28 cellular contexts compared by ENCODE assay signal in genomic region chr11:10329356-10329755, GRCh38. TPM values are rescaled to one million over a fixed set of nuclear protein-coding genes. Genes with fewer than 3 reads are reported as not detected.
DNase-seq lines count a peak whose midpoint lies in the region; ATAC-seq and TF ChIP-seq lines count a peak whose summit lies in the region.
"Had no signal": no experiment of that assay in that cellular context is flagged by ENCODE, and none has a peak within 500 bp of the region (broad histone marks: within the 10 kb centered on the region; RNA-seq: fewer than 3 reads in every experiment).

No MANE protein-coding gene starts in this region.

- H3K27ac Mint-ChIP-seq in CD8-positive, alpha-beta T cell, result no peak overlapping the region
- H3K27ac Mint-ChIP-seq: activated CD4-positive, alpha-beta memory T cell treated with anti-CD3 and anti-CD28 coated beads for 36 hours; activated naive CD8-positive, alpha-beta T cell treated with anti-CD3 and anti-CD28 coated beads, Interleukin-2, amount 10 ng/mL, durations not matched to agents 7 days and 5 days; activated T-helper 2 cell treated with anti-CD3 and anti-CD28 coated beads, Interferon-gamma antibody, Interleukin-2, Interleukin-4, amounts not matched to agents 10 μg/mL and 5 μg/mL and 100 μg/mL, durations not matched to agents 14 hours and 24 hours and 36 hours; stimulated activated effector memory CD8-positive, alpha-beta T cell treated with anti-CD3 and anti-CD28 coated beads, Interleukin-12 subunit alpha, Interleukin-12 subunit beta, amount 100 ng/mL, for 72 hours had no signal

- H3K27ac ChIP-seq in adrenal gland, result peak overlapping the region in 3 of 5 donors; percentile 58 to 87 (median 76)
- H3K27ac ChIP-seq in hepatocyte, result peak overlapping the region; percentile 81
- no peak overlapping the region for H3K27ac ChIP-seq in CD8-positive, alpha-beta T cell (ENCODE audit: low read depth, low read length)
- H3K27ac ChIP-seq: C4-2B, neutrophil had no signal

- H3K9me3 Mint-ChIP-seq in CD8-positive, alpha-beta T cell, result no peaks in the 10 kb centered on the region
- H3K9me3 Mint-ChIP-seq: activated CD4-positive, alpha-beta memory T cell treated with anti-CD3 and anti-CD28 coated beads for 36 hours; activated naive CD8-positive, alpha-beta T cell treated with anti-CD3 and anti-CD28 coated beads, Interleukin-2, amount 10 ng/mL, durations not matched to agents 7 days and 5 days; activated T-helper 2 cell treated with anti-CD3 and anti-CD28 coated beads, Interferon-gamma antibody, Interleukin-2, Interleukin-4, amounts not matched to agents 10 μg/mL and 5 μg/mL and 100 μg/mL, durations not matched to agents 14 hours and 24 hours and 36 hours; stimulated activated effector memory CD8-positive, alpha-beta T cell treated with anti-CD3 and anti-CD28 coated beads, Interleukin-12 subunit alpha, Interleukin-12 subunit beta, amount 100 ng/mL, for 72 hours had no signal

- CTCF ChIA-PET in CD8-positive, alpha-beta T cell (lab: Charles Lee), result interaction anchor here (0.8 kb wide), 1 partner anchor 21 kb away, joined by 3 read pairs; no protein-coding TSS in a partner anchor

- H3K36me3 Mint-ChIP-seq in CD8-positive, alpha-beta T cell, result no peaks in the 10 kb centered on the region
- H3K36me3 Mint-ChIP-seq: activated CD4-positive, alpha-beta memory T cell treated with anti-CD3 and anti-CD28 coated beads for 36 hours; activated naive CD8-positive, alpha-beta T cell treated with anti-CD3 and anti-CD28 coated beads, Interleukin-2, amount 10 ng/mL, durations not matched to agents 7 days and 5 days; brain; stimulated activated effector memory CD8-positive, alpha-beta T cell treated with anti-CD3 and anti-CD28 coated beads, Interleukin-12 subunit alpha, Interleukin-12 subunit beta, amount 100 ng/mL, for 72 hours had no signal

- no peaks in the 10 kb centered on the region for H3K27me3 ChIP-seq in adrenal gland
- no peaks in the 10 kb centered on the region for H3K27me3 ChIP-seq in hepatocyte
- H3K27me3 ChIP-seq in skeletal muscle satellite cell (ENCODE audit: control insufficient read depth, insufficient read depth, low read length), result no peaks in the 10 kb centered on the region
- no peaks in the 10 kb centered on the region for H3K27me3 ChIP-seq in CD8-positive, alpha-beta T cell (ENCODE audit: insufficient read depth, low read length)
- H3K27me3 ChIP-seq: neutrophil, spleen, testis had no signal

- intact Hi-C loops in adrenal gland (cut with DNase I), result no loop called here
- intact Hi-C loops in CD8-positive, alpha-beta T cell (cut with DNase I, micrococcal nuclease), result no loop called here

- DNase-seq in EH (ENCODE audit: low read depth) (peak; percentile 59), adrenal gland (no peak), hepatocyte (ENCODE audit: low spot score) (no peak), NCI-H2107 (lab: John Stamatoyannopoulos, UW) (no peak), SIG-M5 (lab: John Stamatoyannopoulos, UW) (no peak)
- DNase-seq in CD8-positive, alpha-beta T cell, result no peak
- DNase-seq: activated CD4-positive, alpha-beta memory T cell treated with anti-CD3 and anti-CD28 coated beads for 36 hours; activated CD4-positive, CD25-positive, alpha-beta regulatory T cell; activated CD8-positive, alpha-beta memory T cell treated with anti-CD3 and anti-CD28 coated beads, Interleukin-2, amount 50 U/mL, for 48 hours; activated naive CD8-positive, alpha-beta T cell treated with anti-CD3 and anti-CD28 coated beads, Interleukin-2, amount 10 ng/mL, durations not matched to agents 7 days and 5 days; effector memory CD4-positive, alpha-beta T cell; islet precursor cell; NCI-H1048; NCI-H187 treated with DMSO at 0.1 percent for 48 hours; NCI-H774; spleen; stimulated activated CD4-positive, alpha-beta T cell treated with anti-CD3 and anti-CD28 coated beads, Interleukin-2, amount 100 ng/mL, for 48 hours; testis had no signal

- WGBS in adrenal gland, 4 donors, result 80 to 100% methylated on average over 2 of the region's 2 CpGs; no CpG with 5 or more reads in 2 of the 4 donors
- WGBS in hepatocyte (ENCODE audit: low lambda C conversion rate, missing lambda C conversion rate), result 89% methylated on average over 2 of the region's 2 CpGs

- POLR2A ChIA-PET in CD8-positive, alpha-beta T cell (lab: Charles Lee), result no interaction called here

- no peak overlapping the region for H2AFZ ChIP-seq in hepatocyte

- H3K27me3 Mint-ChIP-seq in CD8-positive, alpha-beta T cell (ENCODE audit: low read depth), result peaks cover 13% of the 10 kb centered on the region

- H3K4me2 ChIP-seq in hepatocyte (peak overlapping the region; percentile 51), skeletal muscle satellite cell (ENCODE audit: low read length) (peak overlapping the region; percentile 48)

- H3K36me3 ChIP-seq in adrenal gland (replicated peaks in 1 of 2) (no peaks in the 10 kb centered on the region), hepatocyte (replicated peaks; ENCODE audit: insufficient read depth, low read depth) (no peaks in the 10 kb centered on the region), skeletal muscle satellite cell (ENCODE audit: insufficient read depth, low read length) (no peaks in the 10 kb centered on the region)
- no peaks in the 10 kb centered on the region for H3K36me3 ChIP-seq in CD8-positive, alpha-beta T cell (ENCODE audit: insufficient read depth, low read length)
- H3K36me3 ChIP-seq: HAP-1, neutrophil, spleen had no signal

- H3K4me1 ChIP-seq in adrenal gland (replicated peaks in 1 of 2) (peaks cover 41 to 57% of the 10 kb centered on the region in 2 donors), hepatocyte (ENCODE audit: insufficient read depth) (peaks cover 42% of the 10 kb centered on the region), skeletal muscle satellite cell (ENCODE audit: control insufficient read depth, insufficient read depth, low read length) (peaks cover 69% of the 10 kb centered on the region)
- no peaks in the 10 kb centered on the region for H3K4me1 ChIP-seq in CD8-positive, alpha-beta T cell (ENCODE audit: insufficient read depth, low read length)

- H3K4me3 ChIP-seq in adrenal gland (no peak overlapping the region), hepatocyte (no peak overlapping the region), skeletal muscle satellite cell (ENCODE audit: low read length) (no peak overlapping the region)
- H3K4me3 ChIP-seq in CD8-positive, alpha-beta T cell (ENCODE audit: low read depth, low read length), result no peak overlapping the region
- H3K4me3 ChIP-seq: HAP-1, lung, spleen, testis had no signal

- TF ChIP-seq CTCF in adrenal gland (IDR thresholded peaks at IDR 0.05) (no peak), hepatocyte (IDR thresholded peaks at IDR 0.05; ENCODE audit: poor library complexity) (no peak)
- TF ChIP-seq CTCF in CD8-positive, alpha-beta T cell (IDR thresholded peaks at IDR 0.05), result no peak

- no peaks in the 10 kb centered on the region for H3K4me1 Mint-ChIP-seq in CD8-positive, alpha-beta T cell (ENCODE audit: low read depth)
- H3K4me1 Mint-ChIP-seq: activated naive CD8-positive, alpha-beta T cell treated with anti-CD3 and anti-CD28 coated beads, Interleukin-2, amount 10 ng/mL, durations not matched to agents 7 days and 5 days; stimulated activated effector memory CD8-positive, alpha-beta T cell treated with anti-CD3 and anti-CD28 coated beads, Interleukin-12 subunit alpha, Interleukin-12 subunit beta, amount 100 ng/mL, for 72 hours had no signal

- peak overlapping the region; percentile 57 for H3K9ac ChIP-seq in skeletal muscle satellite cell (ENCODE audit: low read depth, low read length)

- H3K9me2 ChIP-seq in hepatocyte (replicated peaks; ENCODE audit: insufficient read depth), result no peaks in the 10 kb centered on the region

- no peak for TF ChIP-seq POLR2A in adrenal gland (IDR thresholded peaks at IDR 0.05)

- no peak overlapping the region for H3K4me3 Mint-ChIP-seq in CD8-positive, alpha-beta T cell
- H3K4me3 Mint-ChIP-seq: activated CD4-positive, alpha-beta memory T cell treated with anti-CD3 and anti-CD28 coated beads for 36 hours; activated naive CD8-positive, alpha-beta T cell treated with anti-CD3 and anti-CD28 coated beads, Interleukin-2, amount 10 ng/mL, durations not matched to agents 7 days and 5 days; brain; stimulated activated effector memory CD8-positive, alpha-beta T cell treated with anti-CD3 and anti-CD28 coated beads, Interleukin-12 subunit alpha, Interleukin-12 subunit beta, amount 100 ng/mL, for 72 hours had no signal

- no peak for ATAC-seq in CD8-positive, alpha-beta T cell
- ATAC-seq in GM18511 (IDR thresholded peaks at IDR 0.05; ENCODE audit: unreplicated experiment), result no peak
- ATAC-seq: HepG2 had no signal

- H3K9me3 ChIP-seq in adrenal gland (replicated peaks in 1 of 3), result no peaks in the 10 kb centered on the region
- no peaks in the 10 kb centered on the region for H3K9me3 ChIP-seq in hepatocyte (ENCODE audit: low read depth)
- H3K9me3 ChIP-seq in skeletal muscle satellite cell (replicated peaks; ENCODE audit: low read length), result no peaks in the 10 kb centered on the region
- H3K9me3 ChIP-seq in CD8-positive, alpha-beta T cell (ENCODE audit: low read length), result no peaks in the 10 kb centered on the region
- H3K9me3 ChIP-seq: HAP-1, neutrophil, spleen, testis had no signal

- H3K79me2 ChIP-seq in hepatocyte, result no peaks in the 10 kb centered on the region

- H4K20me1 ChIP-seq in hepatocyte (ENCODE audit: insufficient read depth, poor library complexity, severe bottlenecking), result no peaks in the 10 kb centered on the region

RNA-seq across cellular contexts. Expression of gene ADM, which starts 24.5 kb away (rescaled TPM):
- total RNA-seq in adrenal gland (10 to 100 TPM in 7 of 8 donors, 1 to 10 TPM in 1; 3.6 to 55.7 (median 15.8) TPM), hepatocyte (74.1 and 87.8 TPM in 2 replicates)
- polyA plus RNA-seq in adrenal gland (10 to 100 TPM in 2 of 3 donors, 1 to 10 TPM in 1; 6.9 to 27.6 (median 26.3) TPM), hepatocyte (84.6 and 90.3 TPM in 2 replicates)
- 183 and 196 TPM in 2 replicates for total RNA-seq in skeletal muscle satellite cell (2012; rRNA removed)
- total RNA-seq in CD8-positive, alpha-beta T cell, result under 1 TPM; 0.79 to 0.81 TPM

RNA-seq across cellular contexts. Expression of gene SBF2, which starts 35.3 kb away (rescaled TPM):
- total RNA-seq in adrenal gland, result 10 to 100 TPM; 32.1 to 60.7 (median 41.8) TPM
- polyA plus RNA-seq in adrenal gland, result 10 to 100 TPM; 12.5 to 23.5 (median 15.9) TPM
- 74.4 and 83.2 TPM in 2 replicates for total RNA-seq in hepatocyte
- 25.7 and 32.7 TPM in 2 replicates for polyA plus RNA-seq in hepatocyte
- 24.5 and 28.9 TPM in 2 replicates for total RNA-seq in skeletal muscle satellite cell (2012; rRNA removed)
- 10 to 100 TPM; 12.6 to 14.3 TPM for total RNA-seq in CD8-positive, alpha-beta T cell
